ENCODE assay signal across 24 cellular contexts in genomic region chrX:77114501-77114900, GRCh38.
"Had no signal": no experiment of that assay in that cellular context is flagged by ENCODE, and none has a peak within 500 bp of the region (broad histone marks: within the 10 kb centered on the region; RNA-seq: fewer than 3 reads in every experiment).

No MANE protein-coding gene starts in this region.

- H3K4me3 Mint-ChIP-seq: memory B cell; mesothelial cell of epicardium; naive B cell; nephron; stimulated activated naive CD8-positive, alpha-beta T cell treated with anti-CD3 and anti-CD28 coated beads, Interleukin-15, amount 100 ng/mL, for 72 hours; type B pancreatic cell had no signal

- H3K4me1 ChIP-seq: psoas muscle, suprapubic skin had no signal

- H3K4me3 ChIP-seq: coronary artery, lung, mucosa of descending colon, psoas muscle, skin epidermis, suprapubic skin had no signal

- H3K27me3 ChIP-seq: suprapubic skin had no signal

- H3K27ac Mint-ChIP-seq: memory B cell; mesothelial cell of epicardium; naive B cell; nephron; stimulated activated naive CD8-positive, alpha-beta T cell treated with anti-CD3 and anti-CD28 coated beads, Interleukin-15, amount 100 ng/mL, for 72 hours; type B pancreatic cell had no signal

- H3K9me3 Mint-ChIP-seq: memory B cell; stimulated activated naive CD8-positive, alpha-beta T cell treated with anti-CD3 and anti-CD28 coated beads, Interleukin-15, amount 100 ng/mL, for 72 hours; type B pancreatic cell had no signal

- H3K4me1 Mint-ChIP-seq: memory B cell; mesothelial cell of epicardium; naive B cell; nephron; stimulated activated naive CD8-positive, alpha-beta T cell treated with anti-CD3 and anti-CD28 coated beads, Interleukin-15, amount 100 ng/mL, for 72 hours had no signal

- H3K36me3 Mint-ChIP-seq: memory B cell, mesothelial cell of epicardium, naive B cell, type B pancreatic cell had no signal

- FAIRE-seq: endometrium, frontal cortex, keratinocyte had no signal

- H3K9me3 ChIP-seq: mucosa of descending colon, psoas muscle, suprapubic skin had no signal

- DNase-seq: dermis blood vessel endothelial cell; effector memory CD4-positive, alpha-beta T cell; erythroblast; hypothalamus; mucosa of descending colon; naive B cell; nucleus accumbens; psoas muscle; stimulated activated CD4-positive, alpha-beta T cell treated with anti-CD3 and anti-CD28 coated beads, Interleukin-1b, Interleukin-23, amount 100 ng/mL, for 48 hours; stimulated activated CD4-positive, alpha-beta T cell treated with anti-CD3 and anti-CD28 coated beads, Interleukin-4, amount 100 ng/mL, for 1 hour; stimulated activated CD8-positive, alpha-beta memory T cell treated with anti-CD3 and anti-CD28 coated beads, Interleukin-4, amount 100 ng/mL, for 48 hours; stimulated activated naive CD4-positive, alpha-beta T cell; stimulated activated naive CD8-positive, alpha-beta T cell treated with anti-CD3 and anti-CD28 coated beads, Interleukin-15, amount 100 ng/mL, for 72 hours had no signal

- H3K27ac ChIP-seq: coronary artery, psoas muscle, skin epidermis, suprapubic skin had no signal

- H3K27me3 Mint-ChIP-seq: memory B cell; stimulated activated naive CD8-positive, alpha-beta T cell treated with anti-CD3 and anti-CD28 coated beads, Interleukin-15, amount 100 ng/mL, for 72 hours; type B pancreatic cell had no signal

- H3K36me3 ChIP-seq: suprapubic skin had no signal
